ENCODE assay signal across 8 cellular contexts in the genomic region with DNA sequence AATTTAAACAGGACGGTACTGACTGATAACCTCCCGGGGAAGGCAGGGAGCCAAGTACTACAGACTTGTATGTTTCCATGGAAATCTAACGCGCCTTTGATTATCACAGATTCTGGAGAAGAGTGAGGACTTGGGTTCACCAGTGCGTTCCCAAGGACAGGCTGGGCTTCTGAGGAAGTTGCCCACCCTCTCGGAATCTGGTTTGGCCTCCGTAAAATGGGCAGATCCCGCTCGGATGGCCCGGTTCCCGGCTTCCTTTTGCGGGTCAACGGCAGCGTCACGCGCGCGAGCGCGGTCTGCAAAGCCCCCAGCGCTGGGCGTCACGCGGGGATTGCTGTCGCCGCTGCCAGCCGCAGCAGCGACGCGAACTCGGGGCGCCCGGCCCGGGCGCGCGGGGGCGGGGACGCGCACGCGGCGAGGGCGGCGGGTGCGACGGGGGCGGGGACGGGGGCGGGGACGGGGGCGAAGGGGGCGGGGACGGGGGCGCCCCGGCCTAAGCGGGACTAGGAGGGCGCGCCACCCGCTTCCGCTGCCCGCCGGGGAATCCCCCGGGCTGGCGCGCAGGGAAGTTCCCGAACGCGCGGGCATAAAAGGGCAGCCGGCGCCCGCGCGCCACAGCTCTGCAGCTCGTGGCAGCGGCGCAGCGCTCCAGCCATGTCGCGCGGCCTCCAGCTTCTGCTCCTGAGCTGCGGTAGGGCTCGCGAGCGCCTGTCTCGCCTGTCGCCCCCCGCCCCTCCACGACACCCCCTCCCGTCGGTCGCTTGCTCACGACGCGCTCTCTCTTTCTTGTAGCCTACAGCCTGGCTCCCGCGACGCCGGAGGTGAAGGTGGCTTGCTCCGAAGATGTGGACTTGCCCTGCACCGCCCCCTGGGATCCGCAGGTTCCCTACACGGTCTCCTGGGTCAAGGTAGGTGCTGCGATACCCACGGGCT. TPM values are rescaled to one million over a fixed set of nuclear protein-coding genes. Genes with fewer than 3 reads are reported as not detected.
DNase-seq lines count a peak whose midpoint lies in the region; ATAC-seq, FAIRE-seq and TF ChIP-seq lines count a peak whose summit lies in the region.

Gene CD83, plus strand, starts transcription at position 615 of the 933 bp plus-strand sequence. Its CDS starts 40 bp downstream, at position 655.

- H3K9me3 ChIP-seq in pancreas, result no peaks in the 10 kb centered on the region
- no peaks in the 10 kb centered on the region for H3K9me3 ChIP-seq in tibial nerve

- H3K4me1 ChIP-seq in pancreas, result peaks cover 0 to 3% (median 0%) of the 10 kb centered on the region in 3 donors
- peaks cover 0 to 36% (median 13%) of the 10 kb centered on the region in 4 donors for H3K4me1 ChIP-seq in tibial nerve

- no peak within 1 kb of the TSS for H3K27ac Mint-ChIP-seq in glutamatergic neuron (ENCODE audit: unreplicated experiment)

- peak in 1 of 2 donors; percentile 35 for TF ChIP-seq POLR2A in tibial nerve (IDR thresholded peaks at IDR 0.05)

- no peak for FAIRE-seq in D721Med (lab: Jason Lieb, UNC)
- FAIRE-seq in pancreas (lab: Jason Lieb, UNC), result no peak

- intact Hi-C loops in pancreas (cut with DNase I), result no loop called here

- peak in 1 of 2 donors; percentile 53 for TF ChIP-seq EP300 in tibial nerve (IDR thresholded peaks at IDR 0.05)

- no peaks in the 10 kb centered on the region for H3K27me3 ChIP-seq in pancreas
- H3K27me3 ChIP-seq in tibial nerve, result no peaks in the 10 kb centered on the region

- H3K4me1 Mint-ChIP-seq in glutamatergic neuron (ENCODE audit: low read depth, unreplicated experiment), result no peaks in the 10 kb centered on the region

- TF ChIP-seq CTCF in D721Med (IDR thresholded peaks at IDR 0.05; ENCODE audit: insufficient read depth, missing control alignments) (no peak), glutamatergic neuron (IDR thresholded peaks at IDR 0.05; ENCODE audit: partially characterized antibody, unreplicated experiment) (no peak), pancreas (IDR thresholded peaks at IDR 0.05) (no peak), tibial nerve (IDR thresholded peaks at IDR 0.05) (no peak)

- peak within 1 kb of the TSS; percentile 84 for H3K4me3 Mint-ChIP-seq in glutamatergic neuron (ENCODE audit: unreplicated experiment)

- no peaks in the 10 kb centered on the region for H3K36me3 Mint-ChIP-seq in glutamatergic neuron (ENCODE audit: unreplicated experiment)

- WGBS in pancreas, 2 donors, result 1% methylated on average over 51 to 106 of the region's 106 CpGs
- WGBS in tibial nerve, 2 donors, result 3 to 7% methylated on average over 18 to 45 of the region's 106 CpGs

- ATAC-seq in GM19468 (IDR thresholded peaks at IDR 0.05; ENCODE audit: extremely low read depth, unreplicated experiment) (peak; percentile 73), pancreas (peak; percentile 94 to 96 (median 95))

- peak; percentile 70 for DNase-seq in D721Med (ENCODE audit: insufficient read length, low spot score)
- DNase-seq in HUDEP-2 (lab: John Stamatoyannopoulos, UW; ENCODE audit: unreplicated experiment in 76 of 76), result peak in 50 of 76 experiments; percentile 12 to 67 (median 46)
- peak; percentile 47 for DNase-seq in SK-N-DZ (ENCODE audit: low spot score)
- DNase-seq in activated naive CD4-positive, alpha-beta T cell treated with Interleukin-2 at 50 U/mL for 16 hours, result peak; percentile 81
- DNase-seq in glutamatergic neuron, result peak; percentile 51
- DNase-seq in pancreas, result peak; percentile 65 to 88 (median 76)
- no peak for DNase-seq in tibial nerve (ENCODE audit: low spot score in 2 of 2)

- peak within 1 kb of the TSS in 2 of 4 donors; percentile 58 for H3K27ac ChIP-seq in pancreas
- peak within 1 kb of the TSS; percentile 39 to 83 (median 74) for H3K27ac ChIP-seq in tibial nerve

- no peaks in the 10 kb centered on the region for H3K36me3 ChIP-seq in pancreas
- H3K36me3 ChIP-seq in tibial nerve, result no peaks in the 10 kb centered on the region

- H3K9me3 Mint-ChIP-seq in glutamatergic neuron (ENCODE audit: unreplicated experiment), result no peaks in the 10 kb centered on the region

- H3K4me3 ChIP-seq in pancreas, result peak within 1 kb of the TSS; percentile 56 to 75 (median 67)
- H3K4me3 ChIP-seq in tibial nerve, result peak within 1 kb of the TSS; percentile 58 to 79 (median 70)

- H3K27me3 Mint-ChIP-seq in glutamatergic neuron (ENCODE audit: unreplicated experiment), result peaks cover 8% of the 10 kb centered on the region

RNA-seq across cellular contexts. Expression of gene CD83, which starts in this region (rescaled TPM):
- polyA plus RNA-seq in SK-N-DZ (2014; cell fraction: cytosol; rRNA removed), result 9.5 and 12.9 TPM in 2 replicates
- 4.9 and 7.1 TPM in 2 replicates for polyA plus RNA-seq in SK-N-DZ (2014; cell fraction: nucleus; rRNA removed)
- total RNA-seq in glutamatergic neuron (ENCODE audit: unreplicated experiment) (0.34 TPM), pancreas (1 to 10 TPM in 4 of 6 donors, under 1 TPM in 2; 0.83 to 5.1 (median 1.3) TPM), tibial nerve (1 to 10 TPM; 2.1 to 5.3 (median 3.7) TPM)
- polyA plus RNA-seq in pancreas, result 1 to 10 TPM in 1 of 2 donors, under 1 TPM in 1; 0.72 to 2.5 TPM

Comparison
In these comparisons a context has a peak if more than half of its experiments do, and no peak if none do; other contexts are left out.
1. Peak in DNase-seq in glutamatergic neuron; RNA of the gene not detected or under 1 TPM.
2. DNase-seq: peak in D721Med (single experiment), HUDEP-2 (50 of 76), SK-N-DZ (single experiment), activated naive CD4-positive, alpha-beta T cell treated with Interleukin-2 at 50 U/mL for 16 hours (single experiment) and pancreas (6 of 6); none in tibial nerve (0 of 2).